ENCODE assay signal across 1 cellular context in the genomic region with DNA sequence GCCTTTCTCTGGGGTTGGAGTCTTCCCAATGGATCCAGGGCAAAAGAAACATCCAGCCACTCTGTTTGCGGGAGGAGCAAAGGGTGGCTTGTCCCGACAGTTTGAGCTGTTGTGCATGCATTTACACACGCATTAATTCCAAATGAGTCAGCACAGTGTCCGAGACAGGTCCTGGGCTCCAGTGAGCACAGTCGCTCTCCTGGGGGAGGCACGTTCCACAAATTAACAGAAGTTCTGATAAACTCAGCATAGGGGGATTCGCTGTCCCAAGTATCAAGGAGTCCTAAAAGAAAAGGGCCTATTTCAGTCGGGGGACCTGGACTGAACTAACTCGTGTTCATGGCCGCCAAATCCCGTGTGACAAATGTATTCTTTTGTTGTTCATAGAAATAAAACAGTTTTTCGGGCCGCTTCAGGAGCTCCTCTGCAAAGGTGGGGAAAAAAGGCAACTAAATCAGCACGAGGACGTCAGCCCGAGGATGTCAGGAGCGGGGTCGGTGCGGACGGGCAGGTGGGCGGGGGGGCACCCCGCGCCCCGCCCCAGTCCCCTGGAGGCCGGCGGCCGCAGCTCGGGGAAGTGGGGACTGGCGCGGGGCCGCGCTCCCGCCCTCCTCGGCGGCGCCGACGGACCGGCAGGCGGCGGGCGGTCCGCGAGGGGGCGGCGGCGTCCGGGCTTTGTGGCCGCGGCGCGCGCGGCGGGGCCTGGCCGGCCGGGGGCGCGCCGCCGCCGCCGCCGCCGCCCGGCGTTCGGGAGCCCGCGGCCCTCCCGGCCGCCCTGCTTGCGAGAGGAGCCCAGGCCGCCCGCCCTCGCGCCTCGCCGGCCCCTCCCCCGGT.
TF ChIP-seq lines count a peak whose summit lies in the region.

A gene with protein sequence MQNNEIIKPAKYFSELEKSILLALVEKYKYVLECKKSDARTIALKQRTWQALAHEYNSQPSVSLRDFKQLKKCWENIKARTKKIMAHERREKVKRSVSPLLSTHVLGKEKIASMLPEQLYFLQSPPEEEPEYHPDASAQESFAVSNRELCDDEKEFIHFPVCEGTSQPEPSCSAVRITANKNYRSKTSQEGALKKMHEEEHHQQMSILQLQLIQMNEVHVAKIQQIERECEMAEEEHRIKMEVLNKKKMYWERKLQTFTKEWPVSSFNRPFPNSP (plus strand): TSS at position 612 of the 834 bp plus-strand sequence. CDS start 14,796 bp downstream, outside the sequence.

TF ChIP-seq in SK-N-SH, 30 proteins besides CTCF, POLR2A, EP300 and RAD21 (continued from another document):
- TF ChIP-seq, protein P1, sequence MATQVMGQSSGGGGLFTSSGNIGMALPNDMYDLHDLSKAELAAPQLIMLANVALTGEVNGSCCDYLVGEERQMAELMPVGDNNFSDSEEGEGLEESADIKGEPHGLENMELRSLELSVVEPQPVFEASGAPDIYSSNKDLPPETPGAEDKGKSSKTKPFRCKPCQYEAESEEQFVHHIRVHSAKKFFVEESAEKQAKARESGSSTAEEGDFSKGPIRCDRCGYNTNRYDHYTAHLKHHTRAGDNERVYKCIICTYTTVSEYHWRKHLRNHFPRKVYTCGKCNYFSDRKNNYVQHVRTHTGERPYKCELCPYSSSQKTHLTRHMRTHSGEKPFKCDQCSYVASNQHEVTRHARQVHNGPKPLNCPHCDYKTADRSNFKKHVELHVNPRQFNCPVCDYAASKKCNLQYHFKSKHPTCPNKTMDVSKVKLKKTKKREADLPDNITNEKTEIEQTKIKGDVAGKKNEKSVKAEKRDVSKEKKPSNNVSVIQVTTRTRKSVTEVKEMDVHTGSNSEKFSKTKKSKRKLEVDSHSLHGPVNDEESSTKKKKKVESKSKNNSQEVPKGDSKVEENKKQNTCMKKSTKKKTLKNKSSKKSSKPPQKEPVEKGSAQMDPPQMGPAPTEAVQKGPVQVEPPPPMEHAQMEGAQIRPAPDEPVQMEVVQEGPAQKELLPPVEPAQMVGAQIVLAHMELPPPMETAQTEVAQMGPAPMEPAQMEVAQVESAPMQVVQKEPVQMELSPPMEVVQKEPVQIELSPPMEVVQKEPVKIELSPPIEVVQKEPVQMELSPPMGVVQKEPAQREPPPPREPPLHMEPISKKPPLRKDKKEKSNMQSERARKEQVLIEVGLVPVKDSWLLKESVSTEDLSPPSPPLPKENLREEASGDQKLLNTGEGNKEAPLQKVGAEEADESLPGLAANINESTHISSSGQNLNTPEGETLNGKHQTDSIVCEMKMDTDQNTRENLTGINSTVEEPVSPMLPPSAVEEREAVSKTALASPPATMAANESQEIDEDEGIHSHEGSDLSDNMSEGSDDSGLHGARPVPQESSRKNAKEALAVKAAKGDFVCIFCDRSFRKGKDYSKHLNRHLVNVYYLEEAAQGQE (IDR thresholded peaks at IDR 0.05; ENCODE audit: low read depth, low read length): 0 out of 2 replicates have a peak, but pooled peaks have one; percentile 5
- TF ChIP-seq, protein P2, sequence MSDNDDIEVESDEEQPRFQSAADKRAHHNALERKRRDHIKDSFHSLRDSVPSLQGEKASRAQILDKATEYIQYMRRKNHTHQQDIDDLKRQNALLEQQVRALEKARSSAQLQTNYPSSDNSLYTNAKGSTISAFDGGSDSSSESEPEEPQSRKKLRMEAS (IDR thresholded peaks at IDR 0.05; ENCODE audit: low read depth): peak; percentile 63
- TF ChIP-seq MXI1 (IDR thresholded peaks at IDR 0.05; ENCODE audit: low read depth, low read length): peak; percentile 57; the same call in 1 of the 2 replicates
